ENCODE assay signal across 24 cellular contexts in the genomic region with DNA sequence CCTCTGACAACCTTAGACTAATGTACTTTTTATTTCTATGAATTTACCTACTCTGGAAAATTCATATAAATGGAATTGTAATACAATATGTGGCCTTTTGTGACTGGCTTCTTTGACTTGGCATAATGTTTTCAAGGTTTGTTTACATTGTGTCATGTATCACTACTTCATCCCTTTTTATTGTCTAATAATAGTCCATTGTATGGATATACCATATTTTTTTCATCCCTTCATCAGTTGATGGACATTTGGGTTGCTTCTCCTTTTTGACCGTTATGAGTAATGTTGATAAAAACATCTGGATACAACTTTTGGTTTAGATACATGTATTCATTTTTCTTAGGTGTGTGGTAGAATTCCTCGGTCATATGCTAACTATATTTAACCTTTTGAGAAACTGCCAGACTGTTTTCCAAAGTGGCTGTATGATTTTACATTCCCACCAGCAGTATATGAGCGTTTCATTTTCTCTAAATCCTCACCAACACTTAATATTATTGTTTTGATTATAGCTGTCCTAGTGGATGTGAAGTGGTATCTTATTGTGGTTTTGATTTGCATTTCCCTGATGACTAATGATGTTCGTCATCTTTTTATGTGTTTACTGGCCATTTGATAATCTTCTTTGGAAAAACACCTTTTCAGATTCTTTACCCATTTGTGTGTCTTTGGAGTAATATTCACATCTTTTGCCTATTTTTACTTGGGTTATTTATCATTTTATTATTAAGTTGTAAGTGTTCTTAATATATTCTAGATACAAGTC. TPM values are rescaled to one million over a fixed set of nuclear protein-coding genes. Genes with fewer than 3 reads are reported as not detected.
A peak's percentile ranks its signal among the peaks of the same experiment; 100 is the strongest.
DNase-seq lines count a peak whose midpoint lies in the region; ATAC-seq and TF ChIP-seq lines count a peak whose summit lies in the region.
"Had no signal": no experiment of that assay in that cellular context is flagged by ENCODE, and none has a peak within 500 bp of the region (broad histone marks: within the 10 kb centered on the region; RNA-seq: fewer than 3 reads in every experiment).

No MANE protein-coding gene starts in this region.

- POLR2A ChIA-PET in SK-N-SH (lab: Yijun Ruan, JAX) = interaction anchor here (0.7 kb wide), 1 partner anchor 26 kb away, joined by 3 read pairs; no protein-coding TSS in a partner anchor

- H3K9me3 Mint-ChIP-seq in memory B cell = no peaks in the 10 kb centered on the region
- H3K9me3 Mint-ChIP-seq: stimulated activated memory B cell treated with anti-CD40 and anti-IgM and Interleukin-4, amounts not matched to agents 10 μg/mL and 1 μg/mL and 100 μg/mL, for 72 hours had no signal

- no peak overlapping the region for H3K4me3 ChIP-seq in SK-N-SH (ENCODE audit: low read depth in 2 of 2, low read length in 1 of 2)
- H3K4me3 ChIP-seq: breast epithelium, left lung, tibial artery had no signal

- H3K4me1 Mint-ChIP-seq in memory B cell = peaks cover 33% of the 10 kb centered on the region

- H3K36me3 Mint-ChIP-seq in memory B cell = peaks cover 1% of the 10 kb centered on the region

- H3K36me3 ChIP-seq in SK-N-SH (replicated peaks in 1 of 2; ENCODE audit: control insufficient read depth in 1 of 2, insufficient read depth in 2 of 2, low read length in 1 of 2) = peaks cover 0 to 8% of the 10 kb centered on the region in 2 experiments
- H3K36me3 ChIP-seq: breast epithelium, left lung, tibial artery had no signal

- TF ChIP-seq RAD21 in SK-N-SH (IDR thresholded peaks at IDR 0.05; ENCODE audit: low read length) = no peak

- no peaks in the 10 kb centered on the region for H3K27me3 Mint-ChIP-seq in memory B cell
- H3K27me3 Mint-ChIP-seq: stimulated activated memory B cell treated with anti-CD40 and anti-IgM and Interleukin-4, amounts not matched to agents 10 μg/mL and 1 μg/mL and 100 μg/mL, for 72 hours had no signal

- 96% methylated on average over 4 of the region's 4 CpGs for whole genome bisulfite sequencing in SK-N-SH (ENCODE audit: low lambda C conversion rate)

- H3K79me2 ChIP-seq in SK-N-SH (ENCODE audit: insufficient read depth) = peaks cover 89% of the 10 kb centered on the region

- CTCF ChIA-PET in SK-N-SH (lab: Yijun Ruan, JAX) = no interaction called here

- DNase-seq in SK-N-SH = no peak
- DNase-seq in LHCN-M2 (ENCODE audit: low read depth) = peak; percentile 45
- DNase-seq in amniotic epithelial cell (ENCODE audit: low read depth) = peak; percentile 48
- no peak for DNase-seq in memory B cell (ENCODE audit: low spot score in 2 of 2)
- no peak for DNase-seq in DMS79 (lab: John Stamatoyannopoulos, UW)
- no peak for DNase-seq in NCI-H748 (lab: John Stamatoyannopoulos, UW; ENCODE audit: unreplicated experiment)
- DNase-seq: activated CD4-positive, CD25-positive, alpha-beta regulatory T cell; activated naive CD4-positive, alpha-beta T cell treated with anti-CD3 and anti-CD28 coated beads, Interleukin-2, amount 50 U/mL, for 16 hours; BE2C; dermis blood vessel endothelial cell; DMS 273 treated with DMSO at 0.1 percent for 48 hours; left lung; MV-4-11; NCI-H1930; NCI-H446; nucleus accumbens; right cardiac atrium; SHP77 treated with DMSO at 0.1 percent for 48 hours; tibial artery had no signal

- TF ChIP-seq CTCF in SK-N-SH (IDR thresholded peaks at IDR 0.05) = no peak

- H3K27ac Mint-ChIP-seq in memory B cell = peak overlapping the region; percentile 31
- H3K27ac Mint-ChIP-seq: stimulated activated memory B cell treated with anti-CD40 and anti-IgM and Interleukin-4, amounts not matched to agents 10 μg/mL and 1 μg/mL and 100 μg/mL, for 72 hours had no signal

- H3K9me3 ChIP-seq in SK-N-SH = no peaks in the 10 kb centered on the region
- H3K9me3 ChIP-seq: BE2C, breast epithelium, left lung, tibial artery had no signal

- no peaks in the 10 kb centered on the region for H3K27me3 ChIP-seq in SK-N-SH (ENCODE audit: insufficient read depth)
- H3K27me3 ChIP-seq: BE2C, breast epithelium, left lung, tibial artery had no signal

- H3K27ac ChIP-seq in SK-N-SH (ENCODE audit: low read depth in 2 of 2, low read length in 1 of 2) = no peak overlapping the region
- H3K27ac ChIP-seq: 22Rv1, breast epithelium, left lung, tibial artery had no signal

- H3K4me2 ChIP-seq in SK-N-SH = no peak overlapping the region

- peaks cover 14% of the 10 kb centered on the region for H3F3A ChIP-seq in SK-N-SH (replicated peaks; ENCODE audit: insufficient read depth)

- H3K4me1 ChIP-seq in SK-N-SH (ENCODE audit: control insufficient read depth in 1 of 2, insufficient read depth in 2 of 2, low read depth in 1 of 2, low read length in 1 of 2) = peaks cover 11 to 19% of the 10 kb centered on the region in 2 experiments; a peak in 3 of 4 replicates
- H3K4me1 ChIP-seq: BE2C had no signal

- H3K9ac ChIP-seq in SK-N-SH = no peak overlapping the region

- peaks cover 51% of the 10 kb centered on the region for H4K20me1 ChIP-seq in SK-N-SH (ENCODE audit: insufficient read depth)

- H2AFZ ChIP-seq in SK-N-SH (ENCODE audit: low read depth) = no peak overlapping the region

- H3K9me2 ChIP-seq in SK-N-SH = no peaks in the 10 kb centered on the region

- TF ChIP-seq EP300 in SK-N-SH (IDR thresholded peaks at IDR 0.05; ENCODE audit: borderline replicate concordance in 1 of 2, low read depth in 1 of 2, low read length in 1 of 2) = no peak

- no peak overlapping the region for H3K4me3 Mint-ChIP-seq in memory B cell
- H3K4me3 Mint-ChIP-seq: stimulated activated memory B cell treated with anti-CD40 and anti-IgM and Interleukin-4, amounts not matched to agents 10 μg/mL and 1 μg/mL and 100 μg/mL, for 72 hours had no signal

- ATAC-seq in SK-N-SH treated with all-trans-retinoic acid at 6 μM for 48 hours (no peak), memory B cell (ENCODE audit: low read depth) (no peak), GM18907 (IDR thresholded peaks at IDR 0.05; ENCODE audit: unreplicated experiment) (no peak)
- ATAC-seq: left lung; right cardiac atrium; stimulated activated memory B cell treated with anti-CD40 and anti-IgM and Interleukin-4, amounts not matched to agents 10 μg/mL and 1 μg/mL and 100 μg/mL, for 72 hours had no signal

TF ChIP-seq in SK-N-SH treated with all-trans-retinoic acid at 6 μM for 48 hours, 23 proteins besides CTCF, POLR2A, EP300 and RAD21:
- TF ChIP-seq TOX (CRISPR knock-in tag; IDR thresholded peaks at IDR 0.05; ENCODE audit: borderline replicate concordance) = no peak
- TF ChIP-seq ZNF8 (CRISPR knock-in tag; IDR thresholded peaks at IDR 0.05) = peak; percentile 94
- TF ChIP-seq OSR1 (CRISPR knock-in tag; IDR thresholded peaks at IDR 0.05) = no peak

TF ChIP-seq in SK-N-SH, 30 proteins besides CTCF, POLR2A, EP300 and RAD21:
- TF ChIP-seq MAX (IDR thresholded peaks at IDR 0.05; ENCODE audit: low read depth) = no peak
- TF ChIP-seq ZBTB33 (IDR thresholded peaks at IDR 0.05; ENCODE audit: borderline replicate concordance, low read depth) = no peak
- TF ChIP-seq, protein P1, sequence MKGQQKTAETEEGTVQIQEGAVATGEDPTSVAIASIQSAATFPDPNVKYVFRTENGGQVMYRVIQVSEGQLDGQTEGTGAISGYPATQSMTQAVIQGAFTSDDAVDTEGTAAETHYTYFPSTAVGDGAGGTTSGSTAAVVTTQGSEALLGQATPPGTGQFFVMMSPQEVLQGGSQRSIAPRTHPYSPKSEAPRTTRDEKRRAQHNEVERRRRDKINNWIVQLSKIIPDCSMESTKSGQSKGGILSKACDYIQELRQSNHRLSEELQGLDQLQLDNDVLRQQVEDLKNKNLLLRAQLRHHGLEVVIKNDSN (IDR thresholded peaks at IDR 0.05; ENCODE audit: borderline replicate concordance, low read depth) = no peak
- TF ChIP-seq TCF12 (IDR thresholded peaks at IDR 0.05) = no peak
- no peak for TF ChIP-seq RXRA (IDR thresholded peaks at IDR 0.05; ENCODE audit: borderline replicate concordance, low read depth)
- no peak for TF ChIP-seq FOXJ3 (CRISPR knock-in tag; IDR thresholded peaks at IDR 0.05)
- TF ChIP-seq MEF2A (IDR thresholded peaks at IDR 0.05; ENCODE audit: borderline replicate concordance, low read depth) = no peak

RNA-seq across cellular contexts. Expression of gene RO60, which starts 3.5 kb away (rescaled TPM):
- polyA plus RNA-seq in SK-N-SH (2012; rRNA removed) = 6.4 and 10.6 TPM in 2 replicates
- 9.4 and 9.6 TPM in 2 replicates for polyA plus RNA-seq in SK-N-SH (2012; cell fraction: cytosol; rRNA removed)
- polyA plus RNA-seq in SK-N-SH (2012; cell fraction: nucleus; rRNA removed) = 8.7 and 10.3 TPM in 2 replicates
- 96.5 and 97.0 TPM in 2 replicates for total RNA-seq in LHCN-M2 (2014; rRNA removed)
- 10.9 TPM for polyA plus RNA-seq in LHCN-M2 (2012)

RNA-seq across cellular contexts. Expression of gene UCHL5, which starts 3.7 kb away (rescaled TPM):
- 14.9 and 15.7 TPM in 2 replicates for polyA plus RNA-seq in SK-N-SH (2012; rRNA removed)
- polyA plus RNA-seq in SK-N-SH (2012; cell fraction: cytosol; rRNA removed) = 20.3 and 28.4 TPM in 2 replicates
- polyA plus RNA-seq in SK-N-SH (2012; cell fraction: nucleus; rRNA removed) = 15.7 and 19.3 TPM in 2 replicates
- 30.2 and 40.3 TPM in 2 replicates for total RNA-seq in LHCN-M2 (2014; rRNA removed)
- 13.9 TPM for polyA plus RNA-seq in LHCN-M2 (2012)

RNA-seq across cellular contexts. Expression of gene GLRX2, which starts 42.3 kb away (rescaled TPM):
- 9.4 and 12.8 TPM in 2 replicates for polyA plus RNA-seq in SK-N-SH (2012; rRNA removed)
- 13.4 and 23.8 TPM in 2 replicates for polyA plus RNA-seq in SK-N-SH (2012; cell fraction: cytosol; rRNA removed)
- polyA plus RNA-seq in SK-N-SH (2012; cell fraction: nucleus; rRNA removed) = 2.5 and 4.6 TPM in 2 replicates
- total RNA-seq in LHCN-M2 (2014; rRNA removed) = 24.4 and 26.5 TPM in 2 replicates
- polyA plus RNA-seq in LHCN-M2 (2012) = 39.4 TPM

RNA-seq across cellular contexts. Expression of gene CDC73, which starts 59.0 kb away (rescaled TPM):
- 13.4 and 17.3 TPM in 2 replicates for polyA plus RNA-seq in SK-N-SH (2012; rRNA removed)
- 20.4 and 27.5 TPM in 2 replicates for polyA plus RNA-seq in SK-N-SH (2012; cell fraction: cytosol; rRNA removed)
- 6.4 and 7.7 TPM in 2 replicates for polyA plus RNA-seq in SK-N-SH (2012; cell fraction: nucleus; rRNA removed)
- 25.8 and 29.9 TPM in 2 replicates for total RNA-seq in LHCN-M2 (2014; rRNA removed)
- polyA plus RNA-seq in LHCN-M2 (2012) = 28.6 TPM

Comparison
In these comparisons a context has a peak if more than half of its experiments do, and no peak if none do; other contexts are left out.
1. DNase-seq: peak in LHCN-M2 (single experiment) and amniotic epithelial cell (single experiment); none in SK-N-SH (single experiment), memory B cell (0 of 2), DMS79 (single experiment) and NCI-H748 (single experiment).